In genomic region chr14:71486274-71486673, GRCh38 we compare ENCODE assay signal across 15 cellular contexts.
DNase-seq lines count a peak whose midpoint lies in the region; ATAC-seq and TF ChIP-seq lines count a peak whose summit lies in the region.
"Had no signal": no experiment of that assay in that cellular context is flagged by ENCODE, and none has a peak within 500 bp of the region (broad histone marks: within the 10 kb centered on the region; RNA-seq: fewer than 3 reads in every experiment).

No MANE protein-coding gene starts in this region.

- no peak for TF ChIP-seq CTCF in fibroblast of the aortic adventitia (IDR thresholded peaks at IDR 0.05; ENCODE audit: insufficient read depth, low read length)
- no peak for TF ChIP-seq CTCF in MM.1S (IDR thresholded peaks at IDR 0.05; ENCODE audit: low read length)

- H3K27ac ChIP-seq in ACC112 (ENCODE audit: low read depth, low read length) (peak overlapping the region; percentile 73), SK-N-MC (peak overlapping the region; percentile 5; the same call in 1 of the 2 replicates), MM.1S (ENCODE audit: low read length) (no peak overlapping the region)
- H3K27ac ChIP-seq: C4-2B had no signal

- H3K36me3 ChIP-seq in ACC112 (ENCODE audit: insufficient read depth, low read length) (no peaks in the 10 kb centered on the region), SK-N-MC (ENCODE audit: insufficient read depth, low read length) (peaks cover 16% of the 10 kb centered on the region), MM.1S (replicated peaks; ENCODE audit: insufficient read depth, low read length) (no peaks in the 10 kb centered on the region)

- H2AFZ ChIP-seq in ACC112 (ENCODE audit: low read length, unreplicated experiment) (no peak overlapping the region), MM.1S (ENCODE audit: low read length) (no peak overlapping the region)

- no peaks in the 10 kb centered on the region for H3F3A ChIP-seq in MM.1S (ENCODE audit: insufficient read depth, low read length)

- no peaks in the 10 kb centered on the region for H3K9me2 ChIP-seq in MM.1S (replicated peaks; ENCODE audit: insufficient read depth, low read length)

- H3K9ac ChIP-seq in SK-N-MC (ENCODE audit: insufficient read length) (no peak overlapping the region), MM.1S (ENCODE audit: low read length) (no peak overlapping the region)

- DNase-seq in SK-N-MC (ENCODE audit: low read depth, low spot score) (no peak), fibroblast of the aortic adventitia (ENCODE audit: low read depth) (peak; percentile 46), sciatic nerve (ENCODE audit: low spot score) (no peak), NCI-H1694 treated with DMSO at 0.1 percent for 48 hours (lab: John Stamatoyannopoulos, UW) (no peak), MM.1S (no peak)
- DNase-seq: DMS153, H9, MV-4-11, NCI-H1417 treated with DMSO at 0.1 percent for 48 hours, NCI-H2081, PC-3 had no signal

- H3K79me2 ChIP-seq in ACC112 (ENCODE audit: control insufficient read depth, insufficient read depth, low read length, unreplicated experiment) (peaks cover 37% of the 10 kb centered on the region), MM.1S (ENCODE audit: low read length) (no peaks in the 10 kb centered on the region)

- H3K27me3 ChIP-seq in ACC112 (ENCODE audit: insufficient read depth, low read length) (no peaks in the 10 kb centered on the region), MM.1S (replicated peaks; ENCODE audit: insufficient read depth, low read length) (no peaks in the 10 kb centered on the region)

- H4K20me1 ChIP-seq in MM.1S (ENCODE audit: insufficient read depth, low read length), result no peaks in the 10 kb centered on the region

- intact Hi-C loops in sciatic nerve (cut with DNase I), result no loop called here

- peak overlapping the region; percentile 38; the same call in 1 of the 2 replicates for H3K4me3 ChIP-seq in ACC112 (ENCODE audit: low read depth, low read length)
- no peak overlapping the region for H3K4me3 ChIP-seq in SK-N-MC
- no peak overlapping the region for H3K4me3 ChIP-seq in fibroblast of the aortic adventitia (ENCODE audit: low read depth, low read length)
- H3K4me3 ChIP-seq in MM.1S (ENCODE audit: low read length), result no peak overlapping the region

- H3K4me1 ChIP-seq in ACC112 (ENCODE audit: control insufficient read depth, insufficient read depth, low read length, unreplicated experiment), result peaks cover 58% of the 10 kb centered on the region
- no peaks in the 10 kb centered on the region for H3K4me1 ChIP-seq in MM.1S (ENCODE audit: low read length)

- H3K4me2 ChIP-seq in MM.1S (ENCODE audit: low read depth, low read length), result no peak overlapping the region

- peak; percentile 72 for ATAC-seq in sciatic nerve
- ATAC-seq in GM19324 (IDR thresholded peaks at IDR 0.05; ENCODE audit: low FRiP score, unreplicated experiment), result no peak
- no peak for ATAC-seq in HG02981 (IDR thresholded peaks at IDR 0.05; ENCODE audit: unreplicated experiment)
- ATAC-seq: PC-3 had no signal

- H3K9me3 ChIP-seq in SK-N-MC (ENCODE audit: low read depth, low read length), result no peaks in the 10 kb centered on the region
- no peaks in the 10 kb centered on the region for H3K9me3 ChIP-seq in MM.1S (replicated peaks; ENCODE audit: insufficient read depth, low read length)
